17 cellular contexts compared by ENCODE assay signal in the genomic region with DNA sequence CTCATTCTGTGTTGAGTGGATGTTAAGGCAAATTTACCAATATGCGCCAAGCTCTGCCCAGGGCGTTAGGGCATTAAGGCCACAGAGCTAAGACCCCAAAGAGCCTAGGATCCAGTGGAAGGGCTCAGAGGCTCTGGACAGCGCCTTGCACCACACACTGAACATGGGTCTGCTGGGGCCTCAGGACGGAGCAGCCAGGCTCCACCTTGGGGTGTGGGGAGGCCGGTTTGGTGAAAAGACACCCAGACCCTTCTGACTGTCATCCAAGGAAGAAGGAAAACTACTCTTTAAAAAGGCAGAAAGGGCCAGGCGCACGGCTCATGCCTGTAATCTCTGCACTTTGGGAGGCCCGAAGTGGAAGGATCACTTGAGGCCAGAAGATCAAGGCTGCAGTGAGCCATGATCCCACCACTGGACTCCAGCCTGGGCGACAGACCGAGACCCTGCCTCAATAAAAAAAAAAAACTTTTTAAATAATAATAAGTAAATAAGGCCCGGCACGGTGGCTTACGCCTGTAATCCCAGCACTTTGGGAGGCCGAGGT. TPM values are rescaled to one million over a fixed set of nuclear protein-coding genes. Genes with fewer than 3 reads are reported as not detected.
DNase-seq lines count a peak whose midpoint lies in the region; ATAC-seq and TF ChIP-seq lines count a peak whose summit lies in the region.
"Had no signal": no experiment of that assay in that cellular context is flagged by ENCODE, and none has a peak within 500 bp of the region (broad histone marks: within the 10 kb centered on the region; RNA-seq: fewer than 3 reads in every experiment).

No MANE protein-coding gene starts in this region.

- no peak overlapping the region for H3K27ac ChIP-seq in neural progenitor cell
- H3K27ac ChIP-seq: SK-N-MC had no signal

- peaks cover 26% of the 10 kb centered on the region for H3K4me1 Mint-ChIP-seq in activated CD4-positive, alpha-beta memory T cell treated with anti-CD3 and anti-CD28 coated beads for 36 hours (ENCODE audit: low read depth)
- H3K4me1 Mint-ChIP-seq in activated CD4-positive, alpha-beta memory T cell treated with anti-CD3 and anti-CD28 coated beads, Interleukin-2, amount 10 ng/mL, durations not matched to agents 7 days and 5 days: peaks cover 23% of the 10 kb centered on the region
- H3K4me1 Mint-ChIP-seq in IgD-negative memory B cell: peaks cover 12 to 28% (median 26%) of the 10 kb centered on the region in 3 donors
- H3K4me1 Mint-ChIP-seq in brain: peaks cover 44% of the 10 kb centered on the region
- H3K4me1 Mint-ChIP-seq in neural progenitor cell: peaks cover 20% of the 10 kb centered on the region

- POLR2A ChIA-PET in activated CD4-positive, alpha-beta memory T cell treated with anti-CD3 and anti-CD28 coated beads for 36 hours (lab: Charles Lee): interaction anchor here (1.5 to 3.5 kb wide), 3 partner anchors 20 to 64 kb away, joined by 4 to 48 read pairs (median 10); a partner anchor contains a TSS
- POLR2A ChIA-PET in activated CD4-positive, alpha-beta memory T cell treated with anti-CD3 and anti-CD28 coated beads, Interleukin-2, amount 10 ng/mL, durations not matched to agents 7 days and 5 days (lab: Charles Lee): interaction anchor here (1.5 to 6.1 kb wide), 4 partner anchors 27 to 459 kb away, joined by 3 to 145 read pairs (median 22); a partner anchor contains a TSS

- intact Hi-C loops in activated CD4-positive, alpha-beta memory T cell treated with anti-CD3 and anti-CD28 coated beads for 36 hours (cut with micrococcal nuclease): no loop called here

- H3K9ac ChIP-seq in neural progenitor cell: no peak overlapping the region

- CTCF ChIA-PET in activated CD4-positive, alpha-beta memory T cell treated with anti-CD3 and anti-CD28 coated beads for 36 hours (lab: Charles Lee): interaction anchor here (0.9 kb wide), 1 partner anchor 64 kb away, joined by 3 read pairs; a partner anchor contains a TSS
- CTCF ChIA-PET in activated CD4-positive, alpha-beta memory T cell treated with anti-CD3 and anti-CD28 coated beads, Interleukin-2, amount 10 ng/mL, durations not matched to agents 7 days and 5 days (lab: Charles Lee): interaction anchor here (0.6 to 3.3 kb wide), 5 partner anchors 35 to 259 kb away, joined by 3 to 22 read pairs (median 6); a partner anchor contains a TSS

- no peaks in the 10 kb centered on the region for H3K27me3 Mint-ChIP-seq in activated CD4-positive, alpha-beta memory T cell treated with anti-CD3 and anti-CD28 coated beads for 36 hours
- H3K27me3 Mint-ChIP-seq in activated CD4-positive, alpha-beta memory T cell treated with anti-CD3 and anti-CD28 coated beads, Interleukin-2, amount 10 ng/mL, durations not matched to agents 7 days and 5 days: no peaks in the 10 kb centered on the region
- peaks cover 2% of the 10 kb centered on the region for H3K27me3 Mint-ChIP-seq in IgD-negative memory B cell
- H3K27me3 Mint-ChIP-seq in brain: peaks cover 24% of the 10 kb centered on the region
- H3K27me3 Mint-ChIP-seq in neural progenitor cell (ENCODE audit: insufficient read depth, low read depth): peaks cover 5% of the 10 kb centered on the region
- H3K27me3 Mint-ChIP-seq: dendritic cell treated with granulocyte-macrophage colony-stimulating factor and Interleukin-4, amounts not matched to agents 40 ng/mL and 50 ng/mL, for 4 days had no signal

- no peaks in the 10 kb centered on the region for H3K27me3 ChIP-seq in neural progenitor cell
- H3K27me3 ChIP-seq: esophagus squamous epithelium, heart right ventricle had no signal

- peaks cover 33% of the 10 kb centered on the region for H3K36me3 Mint-ChIP-seq in activated CD4-positive, alpha-beta memory T cell treated with anti-CD3 and anti-CD28 coated beads for 36 hours
- peaks cover 37% of the 10 kb centered on the region for H3K36me3 Mint-ChIP-seq in activated CD4-positive, alpha-beta memory T cell treated with anti-CD3 and anti-CD28 coated beads, Interleukin-2, amount 10 ng/mL, durations not matched to agents 7 days and 5 days (ENCODE audit: low read depth)
- H3K36me3 Mint-ChIP-seq in IgD-negative memory B cell: no peaks in the 10 kb centered on the region
- H3K36me3 Mint-ChIP-seq in brain: peaks cover 36% of the 10 kb centered on the region
- peaks cover 13% of the 10 kb centered on the region for H3K36me3 Mint-ChIP-seq in neural progenitor cell

- H3K4me3 Mint-ChIP-seq in activated CD4-positive, alpha-beta memory T cell treated with anti-CD3 and anti-CD28 coated beads for 36 hours: no peak overlapping the region
- H3K4me3 Mint-ChIP-seq in activated CD4-positive, alpha-beta memory T cell treated with anti-CD3 and anti-CD28 coated beads, Interleukin-2, amount 10 ng/mL, durations not matched to agents 7 days and 5 days: no peak overlapping the region
- H3K4me3 Mint-ChIP-seq in IgD-negative memory B cell (peak overlapping the region in 1 of 4 donors; percentile 89), brain (peak overlapping the region; percentile 68 to 97 (median 69)), neural progenitor cell (peak overlapping the region; percentile 71)

- no peak overlapping the region for H3K4me2 ChIP-seq in neural progenitor cell

- no peaks in the 10 kb centered on the region for H3K9me3 ChIP-seq in neural progenitor cell (ENCODE audit: low read depth)
- H3K9me3 ChIP-seq: esophagus squamous epithelium, heart right ventricle, prostate gland had no signal

- no peak for DNase-seq in activated CD4-positive, alpha-beta memory T cell treated with anti-CD3 and anti-CD28 coated beads for 36 hours
- DNase-seq in activated CD4-positive, alpha-beta memory T cell treated with anti-CD3 and anti-CD28 coated beads, Interleukin-2, amount 10 ng/mL, durations not matched to agents 7 days and 5 days: no peak
- DNase-seq in neural progenitor cell (ENCODE audit: low spot score): no peak
- DNase-seq in SKM-1 treated with dmso at 0.1 percent for 144 hours (lab: John Stamatoyannopoulos, UW; ENCODE audit: unreplicated experiment): no peak
- DNase-seq in NCI-H1694 (lab: John Stamatoyannopoulos, UW): no peak
- DNase-seq: esophagus squamous epithelium; heart right ventricle; kidney glomerular epithelial cell; NCI-H1930; NCI-H524; stimulated activated CD4-positive, alpha-beta T cell treated with anti-CD3 and anti-CD28 coated beads, Interleukin-15, amount 100 ng/mL, for 24 hours had no signal

- no peak for ATAC-seq in GM19035 (IDR thresholded peaks at IDR 0.05; ENCODE audit: unreplicated experiment)

- H3K27ac Mint-ChIP-seq in activated CD4-positive, alpha-beta memory T cell treated with anti-CD3 and anti-CD28 coated beads for 36 hours: peak overlapping the region; percentile 60
- no peak overlapping the region for H3K27ac Mint-ChIP-seq in activated CD4-positive, alpha-beta memory T cell treated with anti-CD3 and anti-CD28 coated beads, Interleukin-2, amount 10 ng/mL, durations not matched to agents 7 days and 5 days
- H3K27ac Mint-ChIP-seq in IgD-negative memory B cell: peak overlapping the region in 2 of 3 donors; percentile 63 to 73
- peak overlapping the region in 2 of 5 experiments; percentile 13 to 52 for H3K27ac Mint-ChIP-seq in brain
- no peak overlapping the region for H3K27ac Mint-ChIP-seq in neural progenitor cell

- peaks cover 34% of the 10 kb centered on the region for H3K79me2 ChIP-seq in neural progenitor cell (ENCODE audit: low read depth)

- peaks cover 7% of the 10 kb centered on the region for H3K36me3 ChIP-seq in neural progenitor cell
- H3K36me3 ChIP-seq: prostate gland had no signal

- no peak overlapping the region for H3K4me3 ChIP-seq in neural progenitor cell

- H3F3A ChIP-seq in neural progenitor cell (ENCODE audit: low read depth): peaks cover 19% of the 10 kb centered on the region

- TF ChIP-seq CTCF in brain (conservative IDR thresholded peaks at IDR 0.05) (no peak), neural progenitor cell (IDR thresholded peaks at IDR 0.05) (no peak)

- H3K4me1 ChIP-seq in neural progenitor cell: peaks cover 16% of the 10 kb centered on the region

- no peaks in the 10 kb centered on the region for H3K9me3 Mint-ChIP-seq in activated CD4-positive, alpha-beta memory T cell treated with anti-CD3 and anti-CD28 coated beads for 36 hours
- peaks cover 3% of the 10 kb centered on the region for H3K9me3 Mint-ChIP-seq in activated CD4-positive, alpha-beta memory T cell treated with anti-CD3 and anti-CD28 coated beads, Interleukin-2, amount 10 ng/mL, durations not matched to agents 7 days and 5 days
- peaks cover 0 to 3% (median 0%) of the 10 kb centered on the region in 3 donors for H3K9me3 Mint-ChIP-seq in IgD-negative memory B cell
- H3K9me3 Mint-ChIP-seq in brain: peaks cover 0 to 12% (median 0%) of the 10 kb centered on the region in 5 experiments
- no peaks in the 10 kb centered on the region for H3K9me3 Mint-ChIP-seq in neural progenitor cell
- H3K9me3 Mint-ChIP-seq: dendritic cell treated with granulocyte-macrophage colony-stimulating factor and Interleukin-4, amounts not matched to agents 40 ng/mL and 50 ng/mL, for 4 days had no signal

- no peak overlapping the region for H2AFZ ChIP-seq in neural progenitor cell (replicated peaks)

- peaks cover 29% of the 10 kb centered on the region for H4K20me1 ChIP-seq in neural progenitor cell (ENCODE audit: low read depth)

RNA-seq across cellular contexts. Expression of a gene that starts 1.3 kb away (rescaled TPM):
- 100 to 1,000 TPM; 122 to 130 TPM for total RNA-seq in activated CD4-positive, alpha-beta memory T cell treated with anti-CD3 and anti-CD28 coated beads for 36 hours
- 100 to 1,000 TPM; 142 to 144 TPM for total RNA-seq in activated CD4-positive, alpha-beta memory T cell treated with anti-CD3 and anti-CD28 coated beads, Interleukin-2, amount 10 ng/mL, durations not matched to agents 7 days and 5 days
- polyA plus RNA-seq in IgD-negative memory B cell: 130 TPM
- polyA plus RNA-seq in brain (ENCODE audit: insufficient read depth, low read depth, low replicate concordance): 526 TPM
- 162 and 178 TPM in 2 replicates for total RNA-seq in neural progenitor cell (ENCODE audit: low replicate concordance)

RNA-seq across cellular contexts. Expression of a gene that starts 54.5 kb away (rescaled TPM):
- total RNA-seq in activated CD4-positive, alpha-beta memory T cell treated with anti-CD3 and anti-CD28 coated beads for 36 hours: 10 to 100 TPM; 19.3 to 20.3 TPM
- 100 to 1,000 TPM; 165 to 176 TPM for total RNA-seq in activated CD4-positive, alpha-beta memory T cell treated with anti-CD3 and anti-CD28 coated beads, Interleukin-2, amount 10 ng/mL, durations not matched to agents 7 days and 5 days
- polyA plus RNA-seq in IgD-negative memory B cell: not detected
- polyA plus RNA-seq in brain (ENCODE audit: insufficient read depth, low read depth, low replicate concordance): 0.85 TPM
- total RNA-seq in neural progenitor cell (ENCODE audit: low replicate concordance): not detected in 2 replicates

Comparison
In these comparisons a context has a peak if more than half of its experiments do, and no peak if none do; other contexts are left out.
1. H3K27ac Mint-ChIP-seq: peak in activated CD4-positive, alpha-beta memory T cell treated with anti-CD3 and anti-CD28 coated beads for 36 hours (single experiment) and IgD-negative memory B cell (2 of 3); none in activated CD4-positive, alpha-beta memory T cell treated with anti-CD3 and anti-CD28 coated beads, Interleukin-2, amount 10 ng/mL, durations not matched to agents 7 days and 5 days (single experiment) and neural progenitor cell (single experiment).
2. H3K4me3 Mint-ChIP-seq: peak in brain (5 of 5) and neural progenitor cell (single experiment); none in activated CD4-positive, alpha-beta memory T cell treated with anti-CD3 and anti-CD28 coated beads for 36 hours (single experiment) and activated CD4-positive, alpha-beta memory T cell treated with anti-CD3 and anti-CD28 coated beads, Interleukin-2, amount 10 ng/mL, durations not matched to agents 7 days and 5 days (single experiment).
3. RNA of a gene that starts 54.5 kb away (total RNA-seq): 165 to 176 TPM in activated CD4-positive, alpha-beta memory T cell treated with anti-CD3 and anti-CD28 coated beads, Interleukin-2, amount 10 ng/mL, durations not matched to agents 7 days and 5 days and 19.3 to 20.3 TPM in activated CD4-positive, alpha-beta memory T cell treated with anti-CD3 and anti-CD28 coated beads for 36 hours; not detected in neural progenitor cell; every median in the first group is over 10 times any median in the second.